ENCODE assay signal across 9 cellular contexts in genomic region chr12:53427905-53428594, GRCh38. TPM values are rescaled to one million over a fixed set of nuclear protein-coding genes. Genes with fewer than 3 reads are reported as not detected.
DNase-seq lines count a peak whose midpoint lies in the region; ATAC-seq and TF ChIP-seq lines count a peak whose summit lies in the region.
"Had no signal": no experiment of that assay in that cellular context is flagged by ENCODE, and none has a peak within 500 bp of the region (broad histone marks: within the 10 kb centered on the region; RNA-seq: fewer than 3 reads in every experiment).

No MANE protein-coding gene starts in this region.

- peaks cover 38% of the 10 kb centered on the region for H3K4me1 Mint-ChIP-seq in neural progenitor cell

- H3K4me3 ChIP-seq in BJ (ENCODE audit: low read depth, low read length) (no peak overlapping the region), adrenal gland (no peak overlapping the region), neural progenitor cell (no peak overlapping the region), thyroid gland (replicated peaks in 1 of 3) (no peak overlapping the region)

- H3K4me2 ChIP-seq in neural progenitor cell = no peak overlapping the region

- H3K4me1 ChIP-seq in adrenal gland (replicated peaks in 1 of 2) = peaks cover 15 to 40% of the 10 kb centered on the region in 2 donors
- H3K4me1 ChIP-seq in neural progenitor cell = peaks cover 22% of the 10 kb centered on the region
- H3K4me1 ChIP-seq in thyroid gland = no peaks in the 10 kb centered on the region

- H3K27ac ChIP-seq in adrenal gland = peak overlapping the region in 3 of 5 donors; percentile 6 to 86 (median 80)
- no peak overlapping the region for H3K27ac ChIP-seq in neural progenitor cell
- H3K27ac ChIP-seq in thyroid gland = no peak overlapping the region

- TF ChIP-seq CTCF in BJ (IDR thresholded peaks at IDR 0.05; ENCODE audit: insufficient read depth, low read depth, low read length) = no peak
- no peak for TF ChIP-seq CTCF in adrenal gland (IDR thresholded peaks at IDR 0.05)
- TF ChIP-seq CTCF in neural progenitor cell (IDR thresholded peaks at IDR 0.05) = no peak
- no peak for TF ChIP-seq CTCF in thyroid gland (IDR thresholded peaks at IDR 0.05)

- intact Hi-C loops in adrenal gland (cut with DNase I) = loop anchor here in 1 of 2 donors (10.0 kb wide), 1 partner anchor 213 kb away; no protein-coding TSS in a partner anchor
- intact Hi-C loops in thyroid gland (cut with DNase I) = loop anchor here (10.0 kb wide), 1 partner anchor 103 kb away; the partner anchor contains the start of gene AAAS

- ATAC-seq in GM21723 (IDR thresholded peaks at IDR 0.05; ENCODE audit: unreplicated experiment) (no peak), HG03159 (IDR thresholded peaks at IDR 0.05; ENCODE audit: unreplicated experiment) (no peak)

- no peaks in the 10 kb centered on the region for H3K36me3 Mint-ChIP-seq in neural progenitor cell

- H3K9ac ChIP-seq in neural progenitor cell = no peak overlapping the region

- no peaks in the 10 kb centered on the region for H3F3A ChIP-seq in neural progenitor cell (ENCODE audit: low read depth)

- POLR2A ChIA-PET in BJ (lab: Charles Lee) = interaction anchor here (0.6 kb wide), 1 partner anchor 64 kb away, joined by 8 read pairs; no protein-coding TSS in a partner anchor

- 49 to 67% (median 50%) methylated on average over 7 of the region's 7 CpGs for WGBS in adrenal gland, 4 donors
- 81 to 93% methylated on average over 7 of the region's 7 CpGs for WGBS in thyroid gland, 2 donors

- H3K27ac Mint-ChIP-seq in neural progenitor cell = peak overlapping the region; percentile 4

- H3K27me3 Mint-ChIP-seq in neural progenitor cell (ENCODE audit: insufficient read depth, low read depth) = peaks cover 8% of the 10 kb centered on the region

- H3K36me3 ChIP-seq in BJ (ENCODE audit: control insufficient read depth, insufficient read depth, low read length) (no peaks in the 10 kb centered on the region), adrenal gland (replicated peaks in 1 of 2) (peaks cover 0 to 7% of the 10 kb centered on the region in 2 donors), neural progenitor cell (no peaks in the 10 kb centered on the region), thyroid gland (no peaks in the 10 kb centered on the region)

- no peaks in the 10 kb centered on the region for H3K9me3 ChIP-seq in adrenal gland (replicated peaks in 1 of 3)
- H3K9me3 ChIP-seq in neural progenitor cell (ENCODE audit: low read depth) = no peaks in the 10 kb centered on the region
- no peaks in the 10 kb centered on the region for H3K9me3 ChIP-seq in thyroid gland

- no peak overlapping the region for H2AFZ ChIP-seq in neural progenitor cell (replicated peaks)

- H3K4me3 Mint-ChIP-seq in neural progenitor cell = no peak overlapping the region

- H3K27me3 ChIP-seq in BJ (ENCODE audit: control insufficient read depth, insufficient read depth, low read length) (no peaks in the 10 kb centered on the region), adrenal gland (no peaks in the 10 kb centered on the region), neural progenitor cell (no peaks in the 10 kb centered on the region), thyroid gland (no peaks in the 10 kb centered on the region)

- no peaks in the 10 kb centered on the region for H4K20me1 ChIP-seq in neural progenitor cell (ENCODE audit: low read depth)

- CTCF ChIA-PET in BJ (lab: Yijun Ruan, JAX) = interaction anchor here (0.6 to 1.6 kb wide), 7 partner anchors 10 to 107 kb away, joined by 3 to 11 read pairs (median 4); partner anchors contain the start of gene AAAS

- H3K9me3 Mint-ChIP-seq in neural progenitor cell = no peaks in the 10 kb centered on the region

- peak; percentile 76 for DNase-seq in BJ (ENCODE audit: low read depth)
- DNase-seq in HT1080 (ENCODE audit: low read depth) = peak; percentile 98
- peak; percentile 56 to 87 (median 81) for DNase-seq in adrenal gland
- no peak for DNase-seq in neural progenitor cell (ENCODE audit: low spot score)
- no peak for DNase-seq in GF-D8 (lab: John Stamatoyannopoulos, UW)
- no peak for DNase-seq in thyroid gland
- DNase-seq: NCI-H526 treated with DMSO at 0.1 percent for 48 hours had no signal

- TF ChIP-seq POLR2A in adrenal gland (IDR thresholded peaks at IDR 0.05) (peak in 1 of 2 donors; percentile 44), thyroid gland (IDR thresholded peaks at IDR 0.05) (no peak)

- no peaks in the 10 kb centered on the region for H3K79me2 ChIP-seq in neural progenitor cell (ENCODE audit: low read depth)

RNA-seq across cellular contexts. Expression of gene AMHR2, which starts 4.4 kb away (rescaled TPM):
- polyA plus RNA-seq in BJ (2011; rRNA removed) (not detected in 2 replicates), adrenal gland (10 to 100 TPM; 19.8 to 41.2 (median 26.6) TPM)
- polyA minus RNA-seq in BJ (2011; rRNA and poly(A)+ RNA removed) = not detected in 2 replicates
- total RNA-seq in HT1080 (2014; rRNA removed; shearing (Covaris generic)) = 0.27 TPM in 1 of 2 replicates, not detected in the other
- polyA plus RNA-seq in HT1080 (2015; cell fraction: cytosol; rRNA removed) = not detected in 2 replicates
- 0.18 TPM in 1 of 2 replicates, not detected in the other for polyA plus RNA-seq in HT1080 (2015; cell fraction: nucleus; rRNA removed)
- total RNA-seq in adrenal gland (100 to 1,000 TPM in 1 of 8 donors, 10 to 100 TPM in 7; 26.7 to 104 (median 74.2) TPM), neural progenitor cell (ENCODE audit: low replicate concordance) (0.34 TPM in 1 of 2 replicates, not detected in the other), thyroid gland (under 1 TPM in 1 of 4 donors, not detected in 3; 0.40 TPM)

RNA-seq across cellular contexts. Expression of gene PRR13, which starts 13.5 kb away (rescaled TPM):
- 66.4 and 73.2 TPM in 2 replicates for polyA plus RNA-seq in BJ (2011; rRNA removed)
- polyA minus RNA-seq in BJ (2011; rRNA and poly(A)+ RNA removed) = 57.6 and 62.9 TPM in 2 replicates
- total RNA-seq in HT1080 (2014; rRNA removed; shearing (Covaris generic)) = 70.7 and 100 TPM in 2 replicates
- 89.7 and 99.4 TPM in 2 replicates for polyA plus RNA-seq in HT1080 (2015; cell fraction: cytosol; rRNA removed)
- polyA plus RNA-seq in HT1080 (2015; cell fraction: nucleus; rRNA removed) = 46.5 and 55.1 TPM in 2 replicates
- total RNA-seq in adrenal gland = 100 to 1,000 TPM in 6 of 8 donors, 10 to 100 TPM in 2; 68.2 to 233 (median 154) TPM
- polyA plus RNA-seq in adrenal gland = 100 to 1,000 TPM; 127 to 407 (median 130) TPM
- total RNA-seq in neural progenitor cell (ENCODE audit: low replicate concordance) = 52.2 and 67.2 TPM in 2 replicates
- total RNA-seq in thyroid gland = 10 to 100 TPM; 51.6 to 83.6 (median 68.9) TPM

RNA-seq across cellular contexts. Expression of gene PCBP2, which starts 23.9 kb away (rescaled TPM):
- polyA plus RNA-seq in BJ (2011; rRNA removed) (267 and 268 TPM in 2 replicates), adrenal gland (100 to 1,000 TPM; 521 to 757 (median 545) TPM)
- polyA minus RNA-seq in BJ (2011; rRNA and poly(A)+ RNA removed) = 695 and 965 TPM in 2 replicates
- 166 and 243 TPM in 2 replicates for total RNA-seq in HT1080 (2014; rRNA removed; shearing (Covaris generic))
- 660 and 801 TPM in 2 replicates for polyA plus RNA-seq in HT1080 (2015; cell fraction: cytosol; rRNA removed)
- polyA plus RNA-seq in HT1080 (2015; cell fraction: nucleus; rRNA removed) = 739 and 834 TPM in 2 replicates
- total RNA-seq in adrenal gland (1,000 to 10,000 TPM in 2 of 8 donors, 100 to 1,000 TPM in 6; 300 to 1,158 (median 628) TPM), neural progenitor cell (ENCODE audit: low replicate concordance) (403 and 435 TPM in 2 replicates), thyroid gland (100 to 1,000 TPM; 493 to 555 (median 514) TPM)

RNA-seq across cellular contexts. Expression of gene SP1, which starts 48.1 kb away (rescaled TPM):
- polyA plus RNA-seq in BJ (2011; rRNA removed) (44.4 and 58.2 TPM in 2 replicates), adrenal gland (10 to 100 TPM; 16.3 to 48.8 (median 18.3) TPM)
- 82.8 and 123 TPM in 2 replicates for polyA minus RNA-seq in BJ (2011; rRNA and poly(A)+ RNA removed)
- total RNA-seq in HT1080 (2014; rRNA removed; shearing (Covaris generic)) = 25.7 and 36.9 TPM in 2 replicates
- 21.3 and 26.0 TPM in 2 replicates for polyA plus RNA-seq in HT1080 (2015; cell fraction: cytosol; rRNA removed)
- polyA plus RNA-seq in HT1080 (2015; cell fraction: nucleus; rRNA removed) = 49.4 and 52.0 TPM in 2 replicates
- total RNA-seq in adrenal gland (10 to 100 TPM; 34.9 to 90.0 (median 61.7) TPM), neural progenitor cell (ENCODE audit: low replicate concordance) (67.8 and 71.0 TPM in 2 replicates), thyroid gland (10 to 100 TPM; 55.9 to 73.1 (median 67.7) TPM)

Comparison
In these comparisons a context has a peak if more than half of its experiments do, and no peak if none do; other contexts are left out.
1. DNase-seq: peak in BJ (single experiment), HT1080 (single experiment) and adrenal gland (7 of 7); none in neural progenitor cell (single experiment), GF-D8 (single experiment) and thyroid gland (0 of 2).
2. H3K27ac ChIP-seq: peak in adrenal gland (3 of 5); none in neural progenitor cell (single experiment) and thyroid gland (0 of 3).
3. RNA of gene AMHR2, which starts 4.4 kb away (total RNA-seq): 26.7 to 104 TPM in adrenal gland; 0.27 TPM in HT1080, 0.34 TPM in neural progenitor cell and 0.40 TPM in thyroid gland; every median in the first group is over 10 times any median in the second.